ENCODE assay signal across 1 cellular context in the genomic region with DNA sequence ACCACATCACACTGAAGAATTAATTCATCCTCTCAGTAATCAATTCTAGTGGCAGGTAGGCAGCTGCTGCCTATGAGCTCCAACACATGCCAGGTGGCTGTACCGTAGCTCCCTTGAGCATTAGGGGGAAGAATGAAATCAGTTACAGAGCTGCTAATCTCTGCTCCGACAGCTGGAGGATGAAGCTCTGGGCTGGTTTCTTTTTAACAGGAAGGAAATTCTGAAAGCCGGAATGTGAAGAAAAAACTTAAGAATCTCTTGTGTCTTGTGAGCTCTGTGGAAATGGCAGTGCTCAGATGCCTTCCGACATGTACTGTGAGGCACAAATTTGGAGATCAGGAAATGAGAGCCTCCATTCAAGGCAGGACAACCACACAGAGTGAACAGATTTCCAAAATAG.
TF ChIP-seq lines count a peak whose summit lies in the region.

No MANE protein-coding gene starts in this region.

TF ChIP-seq in endothelial cell of umbilical vein, 7 proteins besides CTCF, POLR2A, EP300 and RAD21:
- no peak for TF ChIP-seq POLR2AphosphoS5 (IDR thresholded peaks at IDR 0.05; ENCODE audit: insufficient read depth, low read depth, low read length)
- TF ChIP-seq JUN (IDR thresholded peaks at IDR 0.05; ENCODE audit: borderline replicate concordance, insufficient read depth, insufficient read length, low read depth), result no peak
- TF ChIP-seq EZH2 (IDR thresholded peaks at IDR 0.05; ENCODE audit: borderline replicate concordance, low read depth, low read length, severe bottlenecking), result no peak
- no peak for TF ChIP-seq GATA2 (IDR thresholded peaks at IDR 0.05; ENCODE audit: insufficient read depth, insufficient read length, low read depth, low read length)
- no peak for TF ChIP-seq FOS (IDR thresholded peaks at IDR 0.05; ENCODE audit: borderline replicate concordance, insufficient read depth, low read length)
- no peak for TF ChIP-seq MYC (IDR thresholded peaks at IDR 0.05; ENCODE audit: low read depth, low read length)
- TF ChIP-seq, protein P1, sequence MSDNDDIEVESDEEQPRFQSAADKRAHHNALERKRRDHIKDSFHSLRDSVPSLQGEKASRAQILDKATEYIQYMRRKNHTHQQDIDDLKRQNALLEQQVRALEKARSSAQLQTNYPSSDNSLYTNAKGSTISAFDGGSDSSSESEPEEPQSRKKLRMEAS (IDR thresholded peaks at IDR 0.05; ENCODE audit: insufficient read depth, insufficient read length), result no peak
